ENCODE assay signal across 22 cellular contexts in genomic region chr19:11463391-11463790, GRCh38. TPM values are rescaled to one million over a fixed set of nuclear protein-coding genes. Genes with fewer than 3 reads are reported as not detected.
DNase-seq lines count a peak whose midpoint lies in the region; ATAC-seq and TF ChIP-seq lines count a peak whose summit lies in the region.
"Had no signal": no experiment of that assay in that cellular context is flagged by ENCODE, and none has a peak within 500 bp of the region (broad histone marks: within the 10 kb centered on the region; RNA-seq: fewer than 3 reads in every experiment).

No MANE protein-coding gene starts in this region.

- ATAC-seq in left colon = no peak
- ATAC-seq: heart right ventricle, upper lobe of right lung had no signal

- no peak for TF ChIP-seq CTCF in foreskin fibroblast (IDR thresholded peaks at IDR 0.05; ENCODE audit: low read depth, low read length)

- H3K27ac ChIP-seq in substantia nigra (ENCODE audit: low read depth, low read length, poor library complexity, severe bottlenecking) = peak overlapping the region; percentile 33
- H3K27ac ChIP-seq: heart right ventricle, parathyroid adenoma, stomach, upper lobe of right lung, VCaP had no signal

- no peak overlapping the region for H3K4me3 ChIP-seq in foreskin fibroblast (ENCODE audit: low read depth in 1 of 2, low read length in 2 of 2)
- H3K4me3 ChIP-seq: heart right ventricle, lung, stomach, upper lobe of right lung had no signal

- intact Hi-C loops in left colon (cut with DNase I, micrococcal nuclease) = no loop called here

- DNase-seq in activated effector memory CD4-positive, alpha-beta T cell treated with anti-CD3 and anti-CD28 coated beads, Interleukin-2, amount 50 U/mL, for 16 hours = peak; percentile 67
- DNase-seq in activated effector memory CD4-positive, alpha-beta T cell treated with Interleukin-2 at 50 U/mL for 16 hours = no peak
- DNase-seq in central memory CD4-positive, alpha-beta T cell = peak; percentile 24
- DNase-seq in substantia nigra (lab: John Stamatoyannopoulos, UW) (no peak), foreskin fibroblast (no peak), left colon (no peak)
- DNase-seq: activated CD8-positive, alpha-beta memory T cell treated with anti-CD3 and anti-CD28 coated beads, Interleukin-2, amount 50 U/mL, for 4 hours; activated naive CD4-positive, alpha-beta T cell treated with anti-CD3 and anti-CD28 coated beads, Interleukin-2, amount 10 ng/mL, durations not matched to agents 7 days and 5 days; aorta; CD8-positive, alpha-beta memory T cell; endodermal cell; heart right ventricle; NCI-H2107; NCI-H510A treated with DMSO at 0.1 percent for 48 hours; stimulated activated CD4-positive, alpha-beta T cell treated with anti-CD3 and anti-CD28 coated beads, Interleukin-1b, Interleukin-23, amount 100 ng/mL, for 48 hours; stomach; upper lobe of right lung had no signal

RNA-seq across cellular contexts. Expression of gene ELAVL3, which starts 17.5 kb away (rescaled TPM):
- total RNA-seq in left colon = under 1 TPM; 0.15 to 0.61 TPM
- total RNA-seq: aorta; CD8-positive, alpha-beta memory T cell; HT1080; myocyte; upper lobe of right lung had no signal

RNA-seq across cellular contexts. Expression of gene PRKCSH, which starts 28.0 kb away (rescaled TPM):
- total RNA-seq in left colon = 100 to 1,000 TPM; 301 to 320 TPM

RNA-seq across cellular contexts. Expression of gene ODAD3, which starts 28.5 kb away (rescaled TPM):
- under 1 TPM in 1 of 2 donors, not detected in 1; 0.42 TPM for total RNA-seq in left colon
- total RNA-seq: stomach had no signal

RNA-seq across cellular contexts. Expression of gene ZNF653, which starts 42.2 kb away (rescaled TPM):
- total RNA-seq in left colon = 10 to 100 TPM in 1 of 2 donors, 1 to 10 TPM in 1; 7.5 to 10.4 TPM

RNA-seq across cellular contexts. Expression of gene RGL3, which starts 44.3 kb away (rescaled TPM):
- total RNA-seq in left colon = 10 to 100 TPM; 21.1 to 23.9 TPM
- total RNA-seq: CD8-positive, alpha-beta memory T cell; HT1080 had no signal

Comparison
In these comparisons a context has a peak if more than half of its experiments do, and no peak if none do; other contexts are left out.
1. DNase-seq: peak in activated effector memory CD4-positive, alpha-beta T cell treated with anti-CD3 and anti-CD28 coated beads, Interleukin-2, amount 50 U/mL, for 16 hours (single experiment) and central memory CD4-positive, alpha-beta T cell (single experiment); none in activated effector memory CD4-positive, alpha-beta T cell treated with Interleukin-2 at 50 U/mL for 16 hours (single experiment), substantia nigra (0 of 49), foreskin fibroblast (0 of 2) and left colon (0 of 2).